13 cellular contexts compared by ENCODE assay signal in the genomic region with DNA sequence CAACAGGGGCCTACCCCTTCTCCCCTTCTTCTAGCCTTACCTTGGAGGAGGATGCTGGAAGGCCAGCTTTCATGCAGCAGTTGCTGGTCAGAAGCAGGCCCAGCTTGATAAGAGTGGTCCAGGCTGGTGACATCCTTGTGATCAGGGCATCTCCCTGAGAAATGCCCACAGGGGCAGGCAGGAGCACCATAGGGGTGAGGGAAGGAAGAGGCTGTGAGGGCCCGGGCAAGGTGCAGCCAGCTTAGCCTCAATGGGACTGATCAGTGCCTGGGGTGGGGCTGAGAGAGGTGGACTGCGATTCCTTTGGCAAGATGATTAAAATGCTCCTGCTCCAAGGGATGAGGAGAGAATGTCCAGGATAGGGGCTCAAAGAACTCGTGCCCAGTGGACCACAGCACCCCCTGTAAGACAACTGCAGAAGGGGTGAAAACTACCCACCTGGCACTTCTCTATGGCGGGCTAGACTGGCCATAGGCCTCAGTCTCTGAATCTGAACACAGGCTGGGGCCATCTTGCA. TPM values are rescaled to one million over a fixed set of nuclear protein-coding genes. Genes with fewer than 3 reads are reported as not detected.
DNase-seq lines count a peak whose midpoint lies in the region; ATAC-seq and TF ChIP-seq lines count a peak whose summit lies in the region.
"Had no signal": no experiment of that assay in that cellular context is flagged by ENCODE, and none has a peak within 500 bp of the region (broad histone marks: within the 10 kb centered on the region; RNA-seq: fewer than 3 reads in every experiment).

No MANE protein-coding gene starts in this region.

- H3K4me1 Mint-ChIP-seq in CD4-positive, CD25-positive, alpha-beta regulatory T cell: peaks cover 13 to 37% (median 26%) of the 10 kb centered on the region in 4 donors
- H3K4me1 Mint-ChIP-seq in GM23338: peaks cover 42% of the 10 kb centered on the region
- peaks cover 57% of the 10 kb centered on the region for H3K4me1 Mint-ChIP-seq in brain

- no peaks in the 10 kb centered on the region for H3K9me3 ChIP-seq in CD4-positive, CD25-positive, alpha-beta regulatory T cell (ENCODE audit: control insufficient read depth in 2 of 2, low read length in 2 of 2)
- no peaks in the 10 kb centered on the region for H3K9me3 ChIP-seq in neutrophil
- H3K9me3 ChIP-seq in MG63: no peaks in the 10 kb centered on the region
- H3K9me3 ChIP-seq: esophagus squamous epithelium, right atrium auricular region had no signal

- peak overlapping the region in 1 of 3 donors; percentile 76 for H3K27ac Mint-ChIP-seq in CD4-positive, CD25-positive, alpha-beta regulatory T cell
- no peak overlapping the region for H3K27ac Mint-ChIP-seq in GM23338
- H3K27ac Mint-ChIP-seq in brain: peak overlapping the region in 3 of 5 experiments; percentile 15 to 78 (median 43)

- no peak overlapping the region for H3K4me2 ChIP-seq in GM23338

- peak overlapping the region in 2 of 4 donors; percentile 65 to 81 for H3K4me3 Mint-ChIP-seq in CD4-positive, CD25-positive, alpha-beta regulatory T cell
- H3K4me3 Mint-ChIP-seq in GM23338 (no peak overlapping the region), brain (peak overlapping the region; percentile 43 to 98 (median 49))
- H3K4me3 Mint-ChIP-seq: memory B cell had no signal

- peaks cover 0 to under 1% (median 0%) of the 10 kb centered on the region in 7 donors for H3K9me3 Mint-ChIP-seq in CD4-positive, CD25-positive, alpha-beta regulatory T cell
- H3K9me3 Mint-ChIP-seq in GM23338 (peaks cover under 1% of the 10 kb centered on the region; the same call in 2 of the 3 replicates), brain (peaks cover 0 to 3% (median under 1%) of the 10 kb centered on the region in 5 experiments)
- H3K9me3 Mint-ChIP-seq: memory B cell had no signal

- peaks cover 30% of the 10 kb centered on the region for H3K4me1 ChIP-seq in CD4-positive, CD25-positive, alpha-beta regulatory T cell (ENCODE audit: control insufficient read depth, insufficient read depth, low read length, poor library complexity, severe bottlenecking)
- H3K4me1 ChIP-seq in GM23338 (ENCODE audit: insufficient read depth): peaks cover 10% of the 10 kb centered on the region
- H3K4me1 ChIP-seq in neutrophil (ENCODE audit: control insufficient read depth in 1 of 2, insufficient read depth in 1 of 2, low read depth in 1 of 2, low read length in 1 of 2): peaks cover 33 to 40% of the 10 kb centered on the region in 2 experiments

- no peak overlapping the region for H3K27ac ChIP-seq in CD4-positive, CD25-positive, alpha-beta regulatory T cell (ENCODE audit: insufficient read depth, low read length, poor library complexity, severe bottlenecking)
- H3K27ac ChIP-seq in GM23338 (ENCODE audit: low read depth): 0 out of 2 replicates have a peak overlapping the region, but pooled peaks have one; percentile 59
- H3K27ac ChIP-seq in neutrophil: peak overlapping the region; percentile 100

- peaks cover 31% of the 10 kb centered on the region for H3F3A ChIP-seq in GM23338 (replicated peaks; ENCODE audit: low read depth)

- no peak overlapping the region for H2AFZ ChIP-seq in GM23338

- no peaks in the 10 kb centered on the region for H3K9me2 ChIP-seq in GM23338 (ENCODE audit: insufficient read depth)

- no peak overlapping the region for H3K4me3 ChIP-seq in CD4-positive, CD25-positive, alpha-beta regulatory T cell (ENCODE audit: low read depth, low read length)
- H3K4me3 ChIP-seq in GM23338: no peak overlapping the region
- H3K4me3 ChIP-seq in neutrophil (ENCODE audit: low read depth in 1 of 2, low read length in 1 of 2): no peak overlapping the region
- H3K4me3 ChIP-seq in MG63: no peak overlapping the region
- H3K4me3 ChIP-seq: esophagus squamous epithelium, right atrium auricular region had no signal

- H3K27me3 ChIP-seq in CD4-positive, CD25-positive, alpha-beta regulatory T cell (ENCODE audit: control insufficient read depth, insufficient read depth, low read length): no peaks in the 10 kb centered on the region
- H3K27me3 ChIP-seq in GM23338 (ENCODE audit: insufficient read depth) (no peaks in the 10 kb centered on the region), neutrophil (no peaks in the 10 kb centered on the region), MG63 (no peaks in the 10 kb centered on the region)
- H3K27me3 ChIP-seq: esophagus squamous epithelium, right atrium auricular region had no signal

- ATAC-seq in CD4-positive, CD25-positive, alpha-beta regulatory T cell (ENCODE audit: low read depth in 2 of 2): peak; percentile 0 to 2
- ATAC-seq in GM23338 (no peak; the same call in 2 of the 3 replicates), GM19452 (IDR thresholded peaks at IDR 0.05; ENCODE audit: unreplicated experiment) (no peak), HG03175 (IDR thresholded peaks at IDR 0.05; ENCODE audit: unreplicated experiment) (no peak)

- peaks cover 2% of the 10 kb centered on the region for H3K27me3 Mint-ChIP-seq in CD4-positive, CD25-positive, alpha-beta regulatory T cell
- peaks cover 47% of the 10 kb centered on the region for H3K27me3 Mint-ChIP-seq in GM23338 (ENCODE audit: insufficient read depth, low read depth, poor library complexity)
- H3K27me3 Mint-ChIP-seq in brain: peaks cover 20% of the 10 kb centered on the region
- H3K27me3 Mint-ChIP-seq: memory B cell had no signal

- H3K79me2 ChIP-seq in GM23338 (replicated peaks; ENCODE audit: insufficient read depth): peaks cover 22% of the 10 kb centered on the region

- no peak for DNase-seq in CD4-positive, CD25-positive, alpha-beta regulatory T cell
- no peak for DNase-seq in GM23338 (ENCODE audit: low spot score)
- no peak for DNase-seq in MG63
- DNase-seq in T1000 (lab: John Stamatoyannopoulos, UW): no peak
- DNase-seq: esophagus squamous epithelium, GOT3, MV-4-11 had no signal

- peaks cover 18% of the 10 kb centered on the region for H4K20me1 ChIP-seq in GM23338 (replicated peaks; ENCODE audit: insufficient read depth)

- TF ChIP-seq CTCF in GM23338 (conservative IDR thresholded peaks at IDR 0.05; ENCODE audit: low read depth in 2 of 2): no peak
- no peak for TF ChIP-seq CTCF in brain (conservative IDR thresholded peaks at IDR 0.05)
- no peak for TF ChIP-seq CTCF in neutrophil (IDR thresholded peaks at IDR 0.05)

- peaks cover 31% of the 10 kb centered on the region for H3K36me3 Mint-ChIP-seq in CD4-positive, CD25-positive, alpha-beta regulatory T cell
- H3K36me3 Mint-ChIP-seq in GM23338 (ENCODE audit: low read depth) (peaks cover 43% of the 10 kb centered on the region), brain (peaks cover 43% of the 10 kb centered on the region)

- peaks cover 29% of the 10 kb centered on the region for H3K36me3 ChIP-seq in CD4-positive, CD25-positive, alpha-beta regulatory T cell (ENCODE audit: control insufficient read depth, insufficient read depth, low read length)
- H3K36me3 ChIP-seq in GM23338 (ENCODE audit: insufficient read depth) (peaks cover 17% of the 10 kb centered on the region; the same call in 1 of the 2 replicates), neutrophil (peaks cover 55% of the 10 kb centered on the region), MG63 (peaks cover 46% of the 10 kb centered on the region)

TF ChIP-seq in GM23338, 12 proteins besides CTCF, POLR2A, EP300 and RAD21:
- TF ChIP-seq STAT1 (IDR thresholded peaks at IDR 0.05; ENCODE audit: unreplicated experiment): no peak
TF ChIP-seq in GM23338: peak in this region for 0.

RNA-seq across cellular contexts. Expression of a gene that starts 9.5 kb away (rescaled TPM):
- 9.1 TPM for total RNA-seq in CD4-positive, CD25-positive, alpha-beta regulatory T cell
- 10 to 100 TPM; 18.7 to 24.3 (median 21.9) TPM for polyA plus RNA-seq in CD4-positive, CD25-positive, alpha-beta regulatory T cell
- total RNA-seq in GM23338 (2014; rRNA removed; shearing (Covaris generic)): 30.5 TPM in 2 replicates
- polyA plus RNA-seq in GM23338 (2016; fragmentation: Nextera tagmentation; extraction: Ambion mirVana): 31.7 and 34.7 TPM in 2 replicates
- polyA plus RNA-seq in brain (ENCODE audit: insufficient read depth, low read depth, low replicate concordance): 26.8 TPM
- total RNA-seq in MG63 (2014; rRNA removed; shearing (Covaris generic); ENCODE audit: low replicate concordance): 30.4 and 51.1 TPM in 2 replicates

RNA-seq across cellular contexts. Expression of a gene that starts 10.1 kb away (rescaled TPM):
- 33.9 TPM for total RNA-seq in CD4-positive, CD25-positive, alpha-beta regulatory T cell
- 10 to 100 TPM; 15.3 to 24.5 (median 23.0) TPM for polyA plus RNA-seq in CD4-positive, CD25-positive, alpha-beta regulatory T cell
- 65.2 and 67.0 TPM in 2 replicates for total RNA-seq in GM23338 (2014; rRNA removed; shearing (Covaris generic))
- 16.6 and 21.8 TPM in 2 replicates for polyA plus RNA-seq in GM23338 (2016; fragmentation: Nextera tagmentation; extraction: Ambion mirVana)
- polyA plus RNA-seq in brain (ENCODE audit: insufficient read depth, low read depth, low replicate concordance): 34.9 TPM
- total RNA-seq in MG63 (2014; rRNA removed; shearing (Covaris generic); ENCODE audit: low replicate concordance): 16.0 and 48.1 TPM in 2 replicates

RNA-seq across cellular contexts. Expression of a gene that starts 53.3 kb away (rescaled TPM):
- total RNA-seq in CD4-positive, CD25-positive, alpha-beta regulatory T cell: not detected
- under 1 TPM in 3 of 4 donors, not detected in 1; 0.28 to 0.60 (median 0.56) TPM for polyA plus RNA-seq in CD4-positive, CD25-positive, alpha-beta regulatory T cell
- total RNA-seq in GM23338 (2014; rRNA removed; shearing (Covaris generic)): 9.7 and 10.3 TPM in 2 replicates
- 4.2 and 6.1 TPM in 2 replicates for polyA plus RNA-seq in GM23338 (2016; fragmentation: Nextera tagmentation; extraction: Ambion mirVana)
- polyA plus RNA-seq in brain (ENCODE audit: insufficient read depth, low read depth, low replicate concordance): 29.4 TPM
- total RNA-seq in MG63 (2014; rRNA removed; shearing (Covaris generic); ENCODE audit: low replicate concordance): not detected in 2 replicates

Comparison
In these comparisons a context has a peak if more than half of its experiments do, and no peak if none do; other contexts are left out.
1. ATAC-seq: peak in CD4-positive, CD25-positive, alpha-beta regulatory T cell (2 of 2); none in GM23338 (single experiment), GM19452 (single experiment) and HG03175 (single experiment).
2. RNA of a gene that starts 53.3 kb away (total RNA-seq): 9.7 to 10.3 TPM in GM23338; not detected in CD4-positive, CD25-positive, alpha-beta regulatory T cell (single experiment) and not detected in MG63; every median in the first group is over 10 times any median in the second.